1 cellular context compared by ENCODE assay signal in the genomic region with DNA sequence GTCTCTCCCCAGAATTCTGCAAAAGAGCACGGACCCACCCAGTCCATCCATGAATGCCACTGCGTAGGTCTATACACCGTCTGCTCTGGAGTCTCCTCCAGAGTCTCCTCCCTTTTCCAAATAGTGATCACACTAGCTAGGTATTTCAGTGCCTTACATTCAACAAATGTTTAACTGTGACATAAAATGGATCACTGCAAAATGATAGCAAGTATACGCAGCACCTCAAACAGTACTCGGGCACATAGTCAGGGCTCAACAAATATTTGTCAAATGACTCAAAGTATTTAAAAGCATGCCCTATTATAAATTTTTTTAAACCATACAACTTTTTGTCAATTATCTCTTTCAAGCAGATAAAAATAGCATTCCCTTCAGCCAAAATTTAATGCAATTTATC.
TF ChIP-seq lines count a peak whose summit lies in the region.

No MANE protein-coding gene starts in this region.

TF ChIP-seq in SK-N-SH treated with all-trans-retinoic acid at 6 μM for 48 hours, 23 proteins besides CTCF, POLR2A, EP300 and RAD21 (continued from another document):
- TF ChIP-seq, protein P1, sequence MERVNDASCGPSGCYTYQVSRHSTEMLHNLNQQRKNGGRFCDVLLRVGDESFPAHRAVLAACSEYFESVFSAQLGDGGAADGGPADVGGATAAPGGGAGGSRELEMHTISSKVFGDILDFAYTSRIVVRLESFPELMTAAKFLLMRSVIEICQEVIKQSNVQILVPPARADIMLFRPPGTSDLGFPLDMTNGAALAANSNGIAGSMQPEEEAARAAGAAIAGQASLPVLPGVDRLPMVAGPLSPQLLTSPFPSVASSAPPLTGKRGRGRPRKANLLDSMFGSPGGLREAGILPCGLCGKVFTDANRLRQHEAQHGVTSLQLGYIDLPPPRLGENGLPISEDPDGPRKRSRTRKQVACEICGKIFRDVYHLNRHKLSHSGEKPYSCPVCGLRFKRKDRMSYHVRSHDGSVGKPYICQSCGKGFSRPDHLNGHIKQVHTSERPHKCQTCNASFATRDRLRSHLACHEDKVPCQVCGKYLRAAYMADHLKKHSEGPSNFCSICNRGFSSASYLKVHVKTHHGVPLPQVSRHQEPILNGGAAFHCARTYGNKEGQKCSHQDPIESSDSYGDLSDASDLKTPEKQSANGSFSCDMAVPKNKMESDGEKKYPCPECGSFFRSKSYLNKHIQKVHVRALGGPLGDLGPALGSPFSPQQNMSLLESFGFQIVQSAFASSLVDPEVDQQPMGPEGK (CRISPR knock-in tag; IDR thresholded peaks at IDR 0.05; ENCODE audit: borderline replicate concordance): no peak
